In genomic region chr11:118339281-118340045, GRCh38 we compare ENCODE assay signal across 17 cellular contexts. TPM values are rescaled to one million over a fixed set of nuclear protein-coding genes. Genes with fewer than 3 reads are reported as not detected.
DNase-seq lines count a peak whose midpoint lies in the region; ATAC-seq and TF ChIP-seq lines count a peak whose summit lies in the region.
"Had no signal": no experiment of that assay in that cellular context is flagged by ENCODE, and none has a peak within 500 bp of the region (broad histone marks: within the 10 kb centered on the region; RNA-seq: fewer than 3 reads in every experiment).

No MANE protein-coding gene starts in this region.

- DNase-seq in activated CD4-positive, alpha-beta T cell treated with anti-CD3 and anti-CD28 coated beads, Interleukin-2, amount 50 U/mL, for 1 hour: peak; percentile 19
- peak; percentile 23 for DNase-seq in central memory CD4-positive, alpha-beta T cell
- no peak for DNase-seq in spleen
- no peak for DNase-seq in stimulated activated CD4-positive, alpha-beta T cell treated with anti-CD3 and anti-CD28 coated beads, Interleukin-4, amount 100 ng/mL, for 1 hour
- no peak for DNase-seq in H7
- DNase-seq: glutamatergic neuron, midbrain, NCI-H2081 treated with DMSO at 0.1 percent for 48 hours, NCI-H774 had no signal

- no peak for TF ChIP-seq POLR2A in spleen (IDR thresholded peaks at IDR 0.05)

- POLR2A ChIA-PET in HEK293 (lab: Yijun Ruan, JAX): interaction anchor here (0.7 kb wide), 1 partner anchor 234 kb away, joined by 3 read pairs; no protein-coding TSS in a partner anchor

- H3K27ac ChIP-seq in HEK293 (ENCODE audit: extremely low read depth, low read depth, low read length) (no peak overlapping the region), spleen (peak overlapping the region in 7 of 8 donors; percentile 41 to 89 (median 74))
- H3K27ac ChIP-seq: RWPE1, thoracic aorta had no signal

- intact Hi-C loops in spleen (cut with DNase I; ENCODE audit: low total_unique reads): no loop called here

- H3K4me1 ChIP-seq in HEK293 (ENCODE audit: control insufficient read depth, insufficient read depth, low read length) (no peaks in the 10 kb centered on the region), spleen (peaks cover 0 to 27% (median 9%) of the 10 kb centered on the region in 6 donors)

- no peaks in the 10 kb centered on the region for H3K36me3 ChIP-seq in HEK293 (ENCODE audit: control insufficient read depth in 2 of 2, insufficient read depth in 1 of 2, low read length in 2 of 2)
- H3K36me3 ChIP-seq in spleen: no peaks in the 10 kb centered on the region
- H3K36me3 ChIP-seq in H7 (replicated peaks; ENCODE audit: control insufficient read depth, insufficient read depth, low read length): no peaks in the 10 kb centered on the region
- H3K36me3 ChIP-seq: thoracic aorta had no signal

- no peak for ATAC-seq in GM21576 (IDR thresholded peaks at IDR 0.05; ENCODE audit: unreplicated experiment)

- H3K9me3 ChIP-seq in HEK293 (ENCODE audit: control insufficient read depth, insufficient read depth, low read depth, low read length) (no peaks in the 10 kb centered on the region), spleen (no peaks in the 10 kb centered on the region)
- H3K9me3 ChIP-seq: thoracic aorta had no signal

- CTCF ChIA-PET in HEK293 (lab: Yijun Ruan, JAX): interaction anchor here (0.5 to 1.5 kb wide), 2 partner anchors 14 to 149 kb away, joined by 3 read pairs; no protein-coding TSS in a partner anchor

- WGBS in spleen, 5 donors: 73 to 90% (median 74%) methylated on average over 5 of the region's 5 CpGs

- H3K27me3 ChIP-seq in spleen (replicated peaks in 1 of 7) (peaks cover 0 to 11% (median 0%) of the 10 kb centered on the region in 7 donors), H7 (ENCODE audit: control insufficient read depth, insufficient read depth, low read length) (no peaks in the 10 kb centered on the region)

- H3K4me3 ChIP-seq in HEK293 (ENCODE audit: low read depth, low read length) (no peak overlapping the region), spleen (peak overlapping the region in 6 of 8 donors; percentile 10 to 67 (median 39)), H7 (ENCODE audit: insufficient read depth, low read depth, low read length) (no peak overlapping the region)
- H3K4me3 ChIP-seq: GM12878, thoracic aorta had no signal

- TF ChIP-seq CTCF in HEK293 (tag by site-specific recombination; IDR thresholded peaks at IDR 0.05) (no peak), spleen (IDR thresholded peaks at IDR 0.05 in 8 of 11, conservative IDR thresholded peaks at IDR 0.05 in 3 of 11) (no peak)

TF ChIP-seq in HEK293, 187 proteins besides CTCF, POLR2A, EP300 and RAD21:
- TF ChIP-seq ZNF544 (tag by site-specific recombination; IDR thresholded peaks at IDR 0.05) (no peak), ZSCAN4 (tag by site-specific recombination; IDR thresholded peaks at IDR 0.05) (0 out of 2 replicates have a peak, but pooled peaks have one; percentile 28)

RNA-seq across cellular contexts. Expression of gene CD3D, which starts 3.0 kb away (rescaled TPM):
- 10 to 100 TPM; 27.3 to 70.0 (median 43.0) TPM for total RNA-seq in spleen
- 10 to 100 TPM; 28.6 to 70.7 (median 31.7) TPM for polyA plus RNA-seq in spleen
- 1.5 TPM in 1 of 2 replicates, not detected in the other for total RNA-seq in H7 (2014; rRNA removed; shearing (Covaris generic))
- total RNA-seq: osteoblast, skeletal muscle tissue had no signal
- polyA plus RNA-seq: keratinocyte had no signal

RNA-seq across cellular contexts. Expression of gene CD3G, which starts 4.7 kb away (rescaled TPM):
- total RNA-seq in spleen: 10 to 100 TPM; 15.7 to 30.5 (median 20.2) TPM
- polyA plus RNA-seq in spleen: 1 to 10 TPM; 1.4 to 3.9 (median 3.5) TPM
- total RNA-seq in H7 (2014; rRNA removed; shearing (Covaris generic)): not detected in 2 replicates
- total RNA-seq: osteoblast had no signal
- polyA plus RNA-seq: keratinocyte had no signal

RNA-seq across cellular contexts. Expression of gene UBE4A, which starts 19.9 kb away (rescaled TPM):
- total RNA-seq in spleen: 10 to 100 TPM; 31.8 to 55.6 (median 42.8) TPM
- 10 to 100 TPM; 13.0 to 17.8 (median 13.6) TPM for polyA plus RNA-seq in spleen
- total RNA-seq in H7 (2014; rRNA removed; shearing (Covaris generic)): 34.3 and 39.1 TPM in 2 replicates

RNA-seq across cellular contexts. Expression of gene CD3E, which starts 34.9 kb away (rescaled TPM):
- 10 to 100 TPM; 49.1 to 89.2 (median 60.0) TPM for total RNA-seq in spleen
- polyA plus RNA-seq in spleen: 10 to 100 TPM; 20.5 to 51.4 (median 32.9) TPM
- total RNA-seq in H7 (2014; rRNA removed; shearing (Covaris generic)): not detected in 2 replicates
- total RNA-seq: osteoblast, skeletal muscle tissue had no signal
- polyA plus RNA-seq: keratinocyte had no signal

Comparison
In these comparisons a context has a peak if more than half of its experiments do, and no peak if none do; other contexts are left out.
1. H3K4me3 ChIP-seq: peak in spleen (6 of 8); none in HEK293 (single experiment) and H7 (single experiment).
2. DNase-seq: peak in activated CD4-positive, alpha-beta T cell treated with anti-CD3 and anti-CD28 coated beads, Interleukin-2, amount 50 U/mL, for 1 hour (single experiment) and central memory CD4-positive, alpha-beta T cell (single experiment); none in spleen (single experiment), stimulated activated CD4-positive, alpha-beta T cell treated with anti-CD3 and anti-CD28 coated beads, Interleukin-4, amount 100 ng/mL, for 1 hour (single experiment) and H7 (single experiment).
3. RNA of gene CD3D, which starts 3.0 kb away (total RNA-seq): 27.3 to 70.0 TPM in spleen; 1.5 TPM in H7; every median in the first group is over 10 times any median in the second.
4. RNA of gene CD3G, which starts 4.7 kb away (total RNA-seq): 15.7 to 30.5 TPM in spleen; not detected in H7; every median in the first group is over 10 times any median in the second.